In genomic region chr2:20346565-20347127, GRCh38 we compare ENCODE assay signal across 12 cellular contexts. TPM values are rescaled to one million over a fixed set of nuclear protein-coding genes. Genes with fewer than 3 reads are reported as not detected.
DNase-seq lines count a peak whose midpoint lies in the region; ATAC-seq and TF ChIP-seq lines count a peak whose summit lies in the region.
"Had no signal": no experiment of that assay in that cellular context is flagged by ENCODE, and none has a peak within 500 bp of the region (broad histone marks: within the 10 kb centered on the region; RNA-seq: fewer than 3 reads in every experiment).

No MANE protein-coding gene starts in this region.

- H3K27me3 ChIP-seq in hepatocyte, result no peaks in the 10 kb centered on the region

- peaks cover 55% of the 10 kb centered on the region for H3K4me1 Mint-ChIP-seq in activated CD8-positive, alpha-beta T cell treated with anti-CD3 and anti-CD28 coated beads for 36 hours (ENCODE audit: low read depth)
- H3K4me1 Mint-ChIP-seq in activated CD8-positive, alpha-beta T cell treated with anti-CD3 and anti-CD28 coated beads, Interleukin-2, amount 10 ng/mL, durations not matched to agents 7 days and 5 days (ENCODE audit: low read depth), result peaks cover 50% of the 10 kb centered on the region
- H3K4me1 Mint-ChIP-seq in T-helper 17 cell (peaks cover 39% of the 10 kb centered on the region), osteocyte (ENCODE audit: unreplicated experiment) (peaks cover 44% of the 10 kb centered on the region)
- peaks cover 56% of the 10 kb centered on the region for H3K4me1 Mint-ChIP-seq in stimulated activated effector memory CD8-positive, alpha-beta T cell treated with anti-CD3 and anti-CD28 coated beads, Interleukin-12 subunit alpha, Interleukin-12 subunit beta, amount 100 ng/mL, for 72 hours

- POLR2A ChIA-PET in activated CD8-positive, alpha-beta T cell treated with anti-CD3 and anti-CD28 coated beads for 36 hours (lab: Charles Lee), result interaction anchor here (1.1 to 1.4 kb wide), 2 partner anchors 16 to 18 kb away, joined by 3 to 6 read pairs; no protein-coding TSS in a partner anchor
- POLR2A ChIA-PET in activated CD8-positive, alpha-beta T cell treated with anti-CD3 and anti-CD28 coated beads, Interleukin-2, amount 10 ng/mL, durations not matched to agents 7 days and 5 days (lab: Charles Lee), result no interaction called here

- H3K27ac Mint-ChIP-seq in activated CD8-positive, alpha-beta T cell treated with anti-CD3 and anti-CD28 coated beads for 36 hours, result peak overlapping the region; percentile 32
- H3K27ac Mint-ChIP-seq in activated CD8-positive, alpha-beta T cell treated with anti-CD3 and anti-CD28 coated beads, Interleukin-2, amount 10 ng/mL, durations not matched to agents 7 days and 5 days, result no peak overlapping the region
- H3K27ac Mint-ChIP-seq in T-helper 17 cell, result peak overlapping the region; percentile 86
- peak overlapping the region; percentile 21 for H3K27ac Mint-ChIP-seq in stimulated activated effector memory CD8-positive, alpha-beta T cell treated with anti-CD3 and anti-CD28 coated beads, Interleukin-12 subunit alpha, Interleukin-12 subunit beta, amount 100 ng/mL, for 72 hours
- no peak overlapping the region for H3K27ac Mint-ChIP-seq in osteocyte (ENCODE audit: unreplicated experiment)

- no peaks in the 10 kb centered on the region for H3K36me3 ChIP-seq in hepatocyte (replicated peaks; ENCODE audit: insufficient read depth, low read depth)

- no peak overlapping the region for H2AFZ ChIP-seq in hepatocyte

- no peak for TF ChIP-seq CTCF in activated CD8-positive, alpha-beta T cell treated with anti-CD3 and anti-CD28 coated beads for 36 hours (IDR thresholded peaks at IDR 0.05)
- no peak for TF ChIP-seq CTCF in hepatocyte (IDR thresholded peaks at IDR 0.05; ENCODE audit: poor library complexity)
- TF ChIP-seq CTCF in osteocyte (IDR thresholded peaks at IDR 0.05), result no peak

- no peaks in the 10 kb centered on the region for H3K9me2 ChIP-seq in hepatocyte (replicated peaks; ENCODE audit: insufficient read depth)

- H3K9me3 ChIP-seq in T-helper 17 cell (ENCODE audit: control insufficient read depth, low read length, poor library complexity, severe bottlenecking) (no peaks in the 10 kb centered on the region), hepatocyte (ENCODE audit: low read depth) (no peaks in the 10 kb centered on the region)

- peak overlapping the region; percentile 86 for H3K4me2 ChIP-seq in hepatocyte

- peaks cover 88% of the 10 kb centered on the region for H3K79me2 ChIP-seq in hepatocyte

- intact Hi-C loops in activated CD8-positive, alpha-beta T cell treated with anti-CD3 and anti-CD28 coated beads for 36 hours (cut with micrococcal nuclease), result no loop called here

- H3K4me3 Mint-ChIP-seq in activated CD8-positive, alpha-beta T cell treated with anti-CD3 and anti-CD28 coated beads for 36 hours, result peak overlapping the region; percentile 15
- H3K4me3 Mint-ChIP-seq in activated CD8-positive, alpha-beta T cell treated with anti-CD3 and anti-CD28 coated beads, Interleukin-2, amount 10 ng/mL, durations not matched to agents 7 days and 5 days, result no peak overlapping the region
- H3K4me3 Mint-ChIP-seq in T-helper 17 cell (peak overlapping the region; percentile 39), osteocyte (ENCODE audit: unreplicated experiment) (no peak overlapping the region)
- no peak overlapping the region for H3K4me3 Mint-ChIP-seq in stimulated activated effector memory CD8-positive, alpha-beta T cell treated with anti-CD3 and anti-CD28 coated beads, Interleukin-12 subunit alpha, Interleukin-12 subunit beta, amount 100 ng/mL, for 72 hours

- peaks cover 36% of the 10 kb centered on the region for H3K36me3 Mint-ChIP-seq in activated CD8-positive, alpha-beta T cell treated with anti-CD3 and anti-CD28 coated beads for 36 hours (ENCODE audit: low read depth)
- peaks cover 34% of the 10 kb centered on the region for H3K36me3 Mint-ChIP-seq in activated CD8-positive, alpha-beta T cell treated with anti-CD3 and anti-CD28 coated beads, Interleukin-2, amount 10 ng/mL, durations not matched to agents 7 days and 5 days (ENCODE audit: low read depth)
- H3K36me3 Mint-ChIP-seq in T-helper 17 cell (ENCODE audit: low read depth) (peaks cover 2% of the 10 kb centered on the region), osteocyte (ENCODE audit: unreplicated experiment) (no peaks in the 10 kb centered on the region)
- peaks cover 59% of the 10 kb centered on the region for H3K36me3 Mint-ChIP-seq in stimulated activated effector memory CD8-positive, alpha-beta T cell treated with anti-CD3 and anti-CD28 coated beads, Interleukin-12 subunit alpha, Interleukin-12 subunit beta, amount 100 ng/mL, for 72 hours

- CTCF ChIA-PET in activated CD8-positive, alpha-beta T cell treated with anti-CD3 and anti-CD28 coated beads for 36 hours (lab: Charles Lee), result interaction anchor here (0.9 to 4.3 kb wide), 3 partner anchors 20 to 33 kb away, joined by 4 to 49 read pairs (median 5); no protein-coding TSS in a partner anchor
- CTCF ChIA-PET in activated CD8-positive, alpha-beta T cell treated with anti-CD3 and anti-CD28 coated beads, Interleukin-2, amount 10 ng/mL, durations not matched to agents 7 days and 5 days (lab: Charles Lee), result interaction anchor here (0.6 to 4.8 kb wide), 6 partner anchors 11 to 302 kb away, joined by 3 to 67 read pairs (median 3); no protein-coding TSS in a partner anchor

- H3K9me3 Mint-ChIP-seq in activated CD8-positive, alpha-beta T cell treated with anti-CD3 and anti-CD28 coated beads for 36 hours, result no peaks in the 10 kb centered on the region
- no peaks in the 10 kb centered on the region for H3K9me3 Mint-ChIP-seq in activated CD8-positive, alpha-beta T cell treated with anti-CD3 and anti-CD28 coated beads, Interleukin-2, amount 10 ng/mL, durations not matched to agents 7 days and 5 days (ENCODE audit: insufficient read depth)
- no peaks in the 10 kb centered on the region for H3K9me3 Mint-ChIP-seq in stimulated activated effector memory CD8-positive, alpha-beta T cell treated with anti-CD3 and anti-CD28 coated beads, Interleukin-12 subunit alpha, Interleukin-12 subunit beta, amount 100 ng/mL, for 72 hours
- H3K9me3 Mint-ChIP-seq in osteocyte (ENCODE audit: unreplicated experiment), result no peaks in the 10 kb centered on the region

- 56% methylated on average over 2 of the region's 2 CpGs for WGBS in hepatocyte (ENCODE audit: low lambda C conversion rate, missing lambda C conversion rate)

- peak overlapping the region; percentile 13 for H3K27ac ChIP-seq in hepatocyte

- DNase-seq in activated CD8-positive, alpha-beta T cell treated with anti-CD3 and anti-CD28 coated beads for 36 hours, result no peak
- no peak for DNase-seq in activated CD8-positive, alpha-beta T cell treated with anti-CD3 and anti-CD28 coated beads, Interleukin-2, amount 10 ng/mL, durations not matched to agents 7 days and 5 days
- DNase-seq in T-helper 17 cell (no peak), hepatocyte (ENCODE audit: low spot score) (no peak), osteocyte (ENCODE audit: extremely low spot score, unreplicated experiment) (no peak), NCI-H748 (lab: John Stamatoyannopoulos, UW; ENCODE audit: unreplicated experiment) (no peak)
- no peak for DNase-seq in stimulated activated effector memory CD8-positive, alpha-beta T cell treated with anti-CD3 and anti-CD28 coated beads, Interleukin-12 subunit alpha, Interleukin-12 subunit beta, amount 100 ng/mL, for 72 hours (ENCODE audit: low spot score in 2 of 2)
- DNase-seq: central memory CD4-positive, alpha-beta T cell; NCI-H146; NK-92 treated with Interleukin-12 subunit alpha and Interleukin-12 subunit beta, amount 100 ng/mL, for 24 hours; stimulated activated CD4-positive, alpha-beta T cell treated with anti-CD3 and anti-CD28 coated beads, Interleukin-4, amount 100 ng/mL, for 24 hours had no signal

- peaks cover 85% of the 10 kb centered on the region for H4K20me1 ChIP-seq in hepatocyte (ENCODE audit: insufficient read depth, poor library complexity, severe bottlenecking)

- no peak for ATAC-seq in activated CD8-positive, alpha-beta T cell treated with anti-CD3 and anti-CD28 coated beads for 36 hours
- ATAC-seq in activated CD8-positive, alpha-beta T cell treated with anti-CD3 and anti-CD28 coated beads, Interleukin-2, amount 10 ng/mL, durations not matched to agents 7 days and 5 days, result no peak
- ATAC-seq in T-helper 17 cell (no peak), GM21360 (IDR thresholded peaks at IDR 0.05; ENCODE audit: unreplicated experiment) (no peak)
- no peak for ATAC-seq in stimulated activated effector memory CD8-positive, alpha-beta T cell treated with anti-CD3 and anti-CD28 coated beads, Interleukin-12 subunit alpha, Interleukin-12 subunit beta, amount 100 ng/mL, for 72 hours

- no peaks in the 10 kb centered on the region for H3K27me3 Mint-ChIP-seq in activated CD8-positive, alpha-beta T cell treated with anti-CD3 and anti-CD28 coated beads for 36 hours
- H3K27me3 Mint-ChIP-seq in activated CD8-positive, alpha-beta T cell treated with anti-CD3 and anti-CD28 coated beads, Interleukin-2, amount 10 ng/mL, durations not matched to agents 7 days and 5 days (ENCODE audit: low read depth), result no peaks in the 10 kb centered on the region
- H3K27me3 Mint-ChIP-seq in T-helper 17 cell (no peaks in the 10 kb centered on the region), osteocyte (ENCODE audit: unreplicated experiment) (no peaks in the 10 kb centered on the region)

- peaks cover 32% of the 10 kb centered on the region for H3K4me1 ChIP-seq in hepatocyte (ENCODE audit: insufficient read depth)

- no peak overlapping the region for H3K4me3 ChIP-seq in hepatocyte

RNA-seq across cellular contexts. Expression of gene PUM2, which starts 4.0 kb away (rescaled TPM):
- 100 to 1,000 TPM; 104 TPM for total RNA-seq in activated CD8-positive, alpha-beta T cell treated with anti-CD3 and anti-CD28 coated beads for 36 hours
- 100 to 1,000 TPM; 123 to 129 TPM for total RNA-seq in activated CD8-positive, alpha-beta T cell treated with anti-CD3 and anti-CD28 coated beads, Interleukin-2, amount 10 ng/mL, durations not matched to agents 7 days and 5 days
- total RNA-seq in T-helper 17 cell, result 100 to 1,000 TPM; 114 TPM
- total RNA-seq in hepatocyte, result 55.5 and 60.2 TPM in 2 replicates
- 14.4 TPM in 2 replicates for polyA plus RNA-seq in hepatocyte
- 82.2 and 86.4 TPM in 2 replicates for total RNA-seq in osteocyte

Comparison
In these comparisons a context has a peak if more than half of its experiments do, and no peak if none do; other contexts are left out.
1. H3K27ac Mint-ChIP-seq: peak in activated CD8-positive, alpha-beta T cell treated with anti-CD3 and anti-CD28 coated beads for 36 hours (single experiment), T-helper 17 cell (single experiment) and stimulated activated effector memory CD8-positive, alpha-beta T cell treated with anti-CD3 and anti-CD28 coated beads, Interleukin-12 subunit alpha, Interleukin-12 subunit beta, amount 100 ng/mL, for 72 hours (single experiment); none in activated CD8-positive, alpha-beta T cell treated with anti-CD3 and anti-CD28 coated beads, Interleukin-2, amount 10 ng/mL, durations not matched to agents 7 days and 5 days (single experiment) and osteocyte (single experiment).
2. H3K4me3 Mint-ChIP-seq: peak in activated CD8-positive, alpha-beta T cell treated with anti-CD3 and anti-CD28 coated beads for 36 hours (single experiment) and T-helper 17 cell (single experiment); none in activated CD8-positive, alpha-beta T cell treated with anti-CD3 and anti-CD28 coated beads, Interleukin-2, amount 10 ng/mL, durations not matched to agents 7 days and 5 days (single experiment), stimulated activated effector memory CD8-positive, alpha-beta T cell treated with anti-CD3 and anti-CD28 coated beads, Interleukin-12 subunit alpha, Interleukin-12 subunit beta, amount 100 ng/mL, for 72 hours (single experiment) and osteocyte (single experiment).